Comparison of ENCODE assay signal across 1 cellular context in the genomic region with DNA sequence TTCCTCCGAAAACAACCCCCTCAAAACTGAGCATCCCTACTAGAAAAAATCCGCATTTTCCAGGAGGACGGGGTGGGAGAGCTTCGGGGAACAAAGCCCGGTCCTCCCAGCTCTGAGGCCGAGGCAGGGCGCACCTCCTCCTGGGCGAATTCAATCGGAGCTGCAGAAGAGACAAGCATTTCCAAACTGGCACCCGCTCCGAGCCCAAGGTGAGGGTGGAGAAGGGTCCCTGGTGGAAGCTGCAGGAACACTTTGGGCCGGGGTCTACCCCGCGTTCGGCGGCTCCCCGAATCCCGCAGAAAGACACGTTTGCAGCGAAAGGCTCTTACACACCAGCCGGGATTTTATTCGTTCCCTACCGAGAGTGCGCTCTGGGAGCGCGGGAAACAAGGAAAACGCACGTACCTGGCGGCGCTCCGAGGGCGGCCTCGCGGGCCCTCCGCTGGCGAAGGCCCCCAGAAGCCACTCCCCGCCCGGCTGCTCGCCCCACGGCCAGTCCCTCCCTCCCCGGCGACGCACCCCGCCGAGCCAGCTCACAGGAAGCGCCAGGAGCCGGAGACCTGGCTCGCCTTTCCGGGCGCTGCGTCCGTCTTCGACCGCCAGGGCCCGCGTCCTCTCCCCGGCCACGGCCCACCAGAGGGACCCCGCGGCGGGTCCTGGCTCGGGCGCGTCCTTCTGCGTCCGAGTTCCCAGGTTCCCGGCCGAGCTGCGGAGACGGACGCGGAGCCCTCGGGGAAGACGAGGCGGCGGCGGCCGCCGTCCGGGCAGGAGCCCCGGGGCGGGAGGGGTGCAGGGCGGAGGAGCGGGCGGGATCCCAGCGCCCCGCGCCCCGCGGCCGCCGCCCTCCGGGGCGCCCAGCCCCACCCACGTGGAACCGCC.
TF ChIP-seq lines count a peak whose summit lies in the region.

No MANE protein-coding gene starts in this region.

TF ChIP-seq in HepG2, 621 proteins besides CTCF, POLR2A, EP300 and RAD21 (continued from another document and continues in another):
- no peak for TF ChIP-seq DPF2 (CRISPR knock-in tag; IDR thresholded peaks at IDR 0.05; ENCODE audit: borderline replicate concordance, low read depth)
- TF ChIP-seq CBFB (CRISPR knock-in tag; IDR thresholded peaks at IDR 0.05): peak; percentile 58; the same call in 1 of the 2 replicates
- TF ChIP-seq ZMYM2 (CRISPR knock-in tag; IDR thresholded peaks at IDR 0.05): no peak
- 0 out of 2 replicates have a peak, but pooled peaks have one; percentile 10 for TF ChIP-seq AHDC1 (CRISPR knock-in tag; IDR thresholded peaks at IDR 0.05; ENCODE audit: borderline replicate concordance)
- no peak for TF ChIP-seq NR3C1 (CRISPR knock-in tag; IDR thresholded peaks at IDR 0.05)
- TF ChIP-seq FOXC1 (CRISPR knock-in tag; IDR thresholded peaks at IDR 0.05; ENCODE audit: borderline replicate concordance): 0 out of 2 replicates have a peak, but pooled peaks have one; percentile 77
- TF ChIP-seq ZNF678 (CRISPR knock-in tag; IDR thresholded peaks at IDR 0.05): peak; percentile 82; the same call in 1 of the 2 replicates
- 0 out of 2 replicates have a peak, but pooled peaks have one; percentile 58 for TF ChIP-seq RELA (CRISPR knock-in tag; IDR thresholded peaks at IDR 0.05)
- peak; percentile 72 for TF ChIP-seq HNRNPLL (IDR thresholded peaks at IDR 0.05; ENCODE audit: low read depth, low read length, poor library complexity, severe bottlenecking)
- TF ChIP-seq, protein P1, sequence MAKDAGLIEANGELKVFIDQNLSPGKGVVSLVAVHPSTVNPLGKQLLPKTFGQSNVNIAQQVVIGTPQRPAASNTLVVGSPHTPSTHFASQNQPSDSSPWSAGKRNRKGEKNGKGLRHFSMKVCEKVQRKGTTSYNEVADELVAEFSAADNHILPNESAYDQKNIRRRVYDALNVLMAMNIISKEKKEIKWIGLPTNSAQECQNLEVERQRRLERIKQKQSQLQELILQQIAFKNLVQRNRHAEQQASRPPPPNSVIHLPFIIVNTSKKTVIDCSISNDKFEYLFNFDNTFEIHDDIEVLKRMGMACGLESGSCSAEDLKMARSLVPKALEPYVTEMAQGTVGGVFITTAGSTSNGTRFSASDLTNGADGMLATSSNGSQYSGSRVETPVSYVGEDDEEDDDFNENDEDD (CRISPR knock-in tag; IDR thresholded peaks at IDR 0.05; ENCODE audit: borderline replicate concordance): peak; percentile 87; the same call in 1 of the 2 replicates
- no peak for TF ChIP-seq ZFP1 (CRISPR knock-in tag; IDR thresholded peaks at IDR 0.05)
- TF ChIP-seq, protein P2, sequence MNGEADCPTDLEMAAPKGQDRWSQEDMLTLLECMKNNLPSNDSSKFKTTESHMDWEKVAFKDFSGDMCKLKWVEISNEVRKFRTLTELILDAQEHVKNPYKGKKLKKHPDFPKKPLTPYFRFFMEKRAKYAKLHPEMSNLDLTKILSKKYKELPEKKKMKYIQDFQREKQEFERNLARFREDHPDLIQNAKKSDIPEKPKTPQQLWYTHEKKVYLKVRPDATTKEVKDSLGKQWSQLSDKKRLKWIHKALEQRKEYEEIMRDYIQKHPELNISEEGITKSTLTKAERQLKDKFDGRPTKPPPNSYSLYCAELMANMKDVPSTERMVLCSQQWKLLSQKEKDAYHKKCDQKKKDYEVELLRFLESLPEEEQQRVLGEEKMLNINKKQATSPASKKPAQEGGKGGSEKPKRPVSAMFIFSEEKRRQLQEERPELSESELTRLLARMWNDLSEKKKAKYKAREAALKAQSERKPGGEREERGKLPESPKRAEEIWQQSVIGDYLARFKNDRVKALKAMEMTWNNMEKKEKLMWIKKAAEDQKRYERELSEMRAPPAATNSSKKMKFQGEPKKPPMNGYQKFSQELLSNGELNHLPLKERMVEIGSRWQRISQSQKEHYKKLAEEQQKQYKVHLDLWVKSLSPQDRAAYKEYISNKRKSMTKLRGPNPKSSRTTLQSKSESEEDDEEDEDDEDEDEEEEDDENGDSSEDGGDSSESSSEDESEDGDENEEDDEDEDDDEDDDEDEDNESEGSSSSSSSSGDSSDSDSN (CRISPR knock-in tag; IDR thresholded peaks at IDR 0.05): peak; percentile 88; the same call in 1 of the 2 replicates
- no peak for TF ChIP-seq RFX1 (IDR thresholded peaks at IDR 0.05)
- TF ChIP-seq MATR3 (CRISPR knock-in tag; IDR thresholded peaks at IDR 0.05): no peak
- 0 out of 2 replicates have a peak, but pooled peaks have one; percentile 23 for TF ChIP-seq ZNF121 (CRISPR knock-in tag; IDR thresholded peaks at IDR 0.05)
- TF ChIP-seq FOXO1 (CRISPR knock-in tag; IDR thresholded peaks at IDR 0.05): peak; percentile 67
- peak; percentile 61 for TF ChIP-seq ETV5 (CRISPR knock-in tag; IDR thresholded peaks at IDR 0.05; ENCODE audit: borderline replicate concordance)
- peak; percentile 57; the same call in 1 of the 2 replicates for TF ChIP-seq THAP11 (CRISPR knock-in tag; IDR thresholded peaks at IDR 0.05)
- peak; percentile 22; the same call in 1 of the 2 replicates for TF ChIP-seq ZNF761 (CRISPR knock-in tag; conservative IDR thresholded peaks at IDR 0.05)
- TF ChIP-seq STAT5B (CRISPR knock-in tag; IDR thresholded peaks at IDR 0.05): no peak
- no peak for TF ChIP-seq JUN (CRISPR knock-in tag; IDR thresholded peaks at IDR 0.05)
- TF ChIP-seq ARID5B (CRISPR knock-in tag; IDR thresholded peaks at IDR 0.05): peak; percentile 36; the same call in 1 of the 2 replicates
- TF ChIP-seq, protein P3, sequence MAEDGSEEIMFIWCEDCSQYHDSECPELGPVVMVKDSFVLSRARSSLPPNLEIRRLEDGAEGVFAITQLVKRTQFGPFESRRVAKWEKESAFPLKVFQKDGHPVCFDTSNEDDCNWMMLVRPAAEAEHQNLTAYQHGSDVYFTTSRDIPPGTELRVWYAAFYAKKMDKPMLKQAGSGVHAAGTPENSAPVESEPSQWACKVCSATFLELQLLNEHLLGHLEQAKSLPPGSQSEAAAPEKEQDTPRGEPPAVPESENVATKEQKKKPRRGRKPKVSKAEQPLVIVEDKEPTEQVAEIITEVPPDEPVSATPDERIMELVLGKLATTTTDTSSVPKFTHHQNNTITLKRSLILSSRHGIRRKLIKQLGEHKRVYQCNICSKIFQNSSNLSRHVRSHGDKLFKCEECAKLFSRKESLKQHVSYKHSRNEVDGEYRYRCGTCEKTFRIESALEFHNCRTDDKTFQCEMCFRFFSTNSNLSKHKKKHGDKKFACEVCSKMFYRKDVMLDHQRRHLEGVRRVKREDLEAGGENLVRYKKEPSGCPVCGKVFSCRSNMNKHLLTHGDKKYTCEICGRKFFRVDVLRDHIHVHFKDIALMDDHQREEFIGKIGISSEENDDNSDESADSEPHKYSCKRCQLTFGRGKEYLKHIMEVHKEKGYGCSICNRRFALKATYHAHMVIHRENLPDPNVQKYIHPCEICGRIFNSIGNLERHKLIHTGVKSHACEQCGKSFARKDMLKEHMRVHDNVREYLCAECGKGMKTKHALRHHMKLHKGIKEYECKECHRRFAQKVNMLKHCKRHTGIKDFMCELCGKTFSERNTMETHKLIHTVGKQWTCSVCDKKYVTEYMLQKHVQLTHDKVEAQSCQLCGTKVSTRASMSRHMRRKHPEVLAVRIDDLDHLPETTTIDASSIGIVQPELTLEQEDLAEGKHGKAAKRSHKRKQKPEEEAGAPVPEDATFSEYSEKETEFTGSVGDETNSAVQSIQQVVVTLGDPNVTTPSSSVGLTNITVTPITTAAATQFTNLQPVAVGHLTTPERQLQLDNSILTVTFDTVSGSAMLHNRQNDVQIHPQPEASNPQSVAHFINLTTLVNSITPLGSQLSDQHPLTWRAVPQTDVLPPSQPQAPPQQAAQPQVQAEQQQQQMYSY (CRISPR knock-in tag; IDR thresholded peaks at IDR 0.05): no peak; the same call in 1 of the 2 replicates
- TF ChIP-seq KDM5B (CRISPR knock-in tag; IDR thresholded peaks at IDR 0.05; ENCODE audit: borderline replicate concordance): peak; percentile 74; the same call in 1 of the 2 replicates
- no peak for TF ChIP-seq SNAPC4 (CRISPR knock-in tag; IDR thresholded peaks at IDR 0.05)
- TF ChIP-seq DR1 (CRISPR knock-in tag; IDR thresholded peaks at IDR 0.05): no peak
- TF ChIP-seq CEBPG (CRISPR knock-in tag; IDR thresholded peaks at IDR 0.05): no peak
- no peak for TF ChIP-seq NR2F6 (IDR thresholded peaks at IDR 0.05)
- TF ChIP-seq NR2F6 (CRISPR knock-in tag; IDR thresholded peaks at IDR 0.05): 0 out of 2 replicates have a peak, but pooled peaks have one; percentile 17
- TF ChIP-seq KLF16 (CRISPR knock-in tag; IDR thresholded peaks at IDR 0.05): 0 out of 4 replicates have a peak, but pooled peaks of 1 of the 2 experiments have one; percentile 28
